Comparison of ENCODE assay signal across 8 cellular contexts in the genomic region with DNA sequence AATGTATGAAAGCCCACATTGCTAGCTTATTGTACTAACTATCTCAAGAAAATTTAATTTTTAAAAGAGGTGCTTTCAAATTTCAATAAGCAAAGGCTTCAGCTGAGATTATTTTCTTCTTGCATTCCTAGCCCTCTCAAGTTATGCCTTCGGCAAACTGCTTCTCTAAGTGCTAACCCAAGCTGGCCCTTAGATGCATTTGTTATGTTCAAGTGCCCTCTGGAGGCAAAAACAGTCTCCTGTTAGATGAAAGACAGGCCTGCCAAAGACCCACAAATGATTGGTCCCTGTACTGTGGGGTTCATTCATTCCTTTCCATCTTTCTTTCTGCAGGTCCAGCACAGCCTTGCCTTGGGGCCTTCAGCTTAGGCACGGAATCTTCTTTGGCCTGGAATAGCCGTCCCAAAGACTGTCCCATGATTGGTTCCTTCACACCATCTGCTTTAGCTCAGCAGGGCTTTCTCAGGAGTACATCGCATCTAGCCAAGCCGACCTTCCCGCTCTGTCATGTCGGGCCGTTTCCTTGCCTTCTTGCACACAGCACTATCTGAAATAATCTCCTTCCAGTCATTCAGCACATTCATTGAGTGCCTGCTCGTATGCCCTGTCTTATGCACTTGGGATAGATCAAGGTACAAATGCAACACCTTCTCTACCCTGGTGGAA. TPM values are rescaled to one million over a fixed set of nuclear protein-coding genes. Genes with fewer than 3 reads are reported as not detected.
DNase-seq lines count a peak whose midpoint lies in the region; ATAC-seq and TF ChIP-seq lines count a peak whose summit lies in the region.

No MANE protein-coding gene starts in this region.

- no peaks in the 10 kb centered on the region for H4K20me1 ChIP-seq in SU-DHL-6 (ENCODE audit: low read depth, low read length)

- H3F3A ChIP-seq in SU-DHL-6 (ENCODE audit: insufficient read depth), result peaks cover 6% of the 10 kb centered on the region; the same call in 1 of the 2 replicates

- peak overlapping the region; percentile 59 for H3K9ac ChIP-seq in SU-DHL-6 (ENCODE audit: low read length)

- H2AFZ ChIP-seq in SU-DHL-6 (ENCODE audit: low read depth, low read length, severe bottlenecking), result peak overlapping the region; percentile 81

- H3K4me1 Mint-ChIP-seq in activated naive CD4-positive, alpha-beta T cell treated with anti-CD3 and anti-CD28 coated beads for 36 hours (ENCODE audit: low read depth), result peaks cover 17% of the 10 kb centered on the region
- H3K4me1 Mint-ChIP-seq in osteocyte (ENCODE audit: unreplicated experiment), result peaks cover 3% of the 10 kb centered on the region

- H3K9me3 ChIP-seq in SU-DHL-6 (ENCODE audit: insufficient read depth, low read length), result no peaks in the 10 kb centered on the region

- H3K4me3 ChIP-seq in SU-DHL-6 (ENCODE audit: insufficient read depth, low read length, poor library complexity, severe bottlenecking) (peak overlapping the region; percentile 60), epithelial cell of esophagus (ENCODE audit: low read length) (no peak overlapping the region)

- peaks cover 2% of the 10 kb centered on the region for H3K36me3 Mint-ChIP-seq in activated naive CD4-positive, alpha-beta T cell treated with anti-CD3 and anti-CD28 coated beads for 36 hours (ENCODE audit: low read depth)
- no peaks in the 10 kb centered on the region for H3K36me3 Mint-ChIP-seq in osteocyte (ENCODE audit: unreplicated experiment)

- peak; percentile 58 for DNase-seq in activated naive CD4-positive, alpha-beta T cell treated with anti-CD3 and anti-CD28 coated beads for 36 hours
- DNase-seq in activated naive CD4-positive, alpha-beta T cell (lab: John Stamatoyannopoulos, UW), result no peak
- DNase-seq in HUDEP-2 (lab: John Stamatoyannopoulos, UW; ENCODE audit: unreplicated experiment in 76 of 76) (peak in 49 of 76 experiments; percentile 0 to 73 (median 40)), epithelial cell of esophagus (ENCODE audit: low read depth) (peak; percentile 54), osteocyte (ENCODE audit: extremely low spot score, unreplicated experiment) (no peak), DMS79 (lab: John Stamatoyannopoulos, UW) (no peak)

- no peaks in the 10 kb centered on the region for H3K27me3 Mint-ChIP-seq in activated naive CD4-positive, alpha-beta T cell treated with anti-CD3 and anti-CD28 coated beads for 36 hours (ENCODE audit: low read depth)
- peaks cover 3% of the 10 kb centered on the region for H3K27me3 Mint-ChIP-seq in osteocyte (ENCODE audit: unreplicated experiment)

- H3K27ac Mint-ChIP-seq in activated naive CD4-positive, alpha-beta T cell treated with anti-CD3 and anti-CD28 coated beads for 36 hours, result peak overlapping the region; percentile 93
- H3K27ac Mint-ChIP-seq in osteocyte (ENCODE audit: unreplicated experiment), result no peak overlapping the region

- peak; percentile 68 for TF ChIP-seq CTCF in SU-DHL-6 (IDR thresholded peaks at IDR 0.05; ENCODE audit: insufficient read depth, low read length, poor library complexity, severe bottlenecking)
- TF ChIP-seq CTCF in epithelial cell of esophagus (IDR thresholded peaks at IDR 0.05; ENCODE audit: insufficient read depth, low read depth, low read length, missing control alignments), result peak; percentile 61
- peak; percentile 63 for TF ChIP-seq CTCF in osteocyte (IDR thresholded peaks at IDR 0.05)

- no peaks in the 10 kb centered on the region for H3K9me2 ChIP-seq in SU-DHL-6 (replicated peaks; ENCODE audit: insufficient read depth, low read length)

- no peaks in the 10 kb centered on the region for H3K36me3 ChIP-seq in SU-DHL-6 (ENCODE audit: low read length)

- peak; percentile 61 for ATAC-seq in GM21619 (IDR thresholded peaks at IDR 0.05; ENCODE audit: unreplicated experiment)

- H3K9me3 Mint-ChIP-seq in activated naive CD4-positive, alpha-beta T cell treated with anti-CD3 and anti-CD28 coated beads for 36 hours, result peaks cover under 1% of the 10 kb centered on the region
- H3K9me3 Mint-ChIP-seq in osteocyte (ENCODE audit: unreplicated experiment), result peaks cover 4% of the 10 kb centered on the region

- H3K4me3 Mint-ChIP-seq in activated naive CD4-positive, alpha-beta T cell treated with anti-CD3 and anti-CD28 coated beads for 36 hours, result peak overlapping the region; percentile 75
- no peak overlapping the region for H3K4me3 Mint-ChIP-seq in osteocyte (ENCODE audit: unreplicated experiment)

- H3K4me2 ChIP-seq in SU-DHL-6 (ENCODE audit: low read depth, low read length, poor library complexity, severe bottlenecking), result peak overlapping the region; percentile 71

- H3K27ac ChIP-seq in SU-DHL-6 (ENCODE audit: low read depth, low read length), result peak overlapping the region; percentile 82

- no peaks in the 10 kb centered on the region for H3K27me3 ChIP-seq in SU-DHL-6 (ENCODE audit: low read length)

- CTCF ChIA-PET in activated naive CD4-positive, alpha-beta T cell treated with anti-CD3 and anti-CD28 coated beads for 36 hours (lab: Charles Lee), result interaction anchor here (0.8 to 1.6 kb wide), 7 partner anchors 8 to 274 kb away, joined by 3 to 5 read pairs (median 3); partner anchors contain the start of gene MPHOSPH8

- H3K79me2 ChIP-seq in SU-DHL-6 (ENCODE audit: insufficient read depth, low read length), result no peaks in the 10 kb centered on the region

- intact Hi-C loops in activated naive CD4-positive, alpha-beta T cell treated with anti-CD3 and anti-CD28 coated beads for 36 hours (cut with micrococcal nuclease), result loop anchor here (1.0 to 10.0 kb wide), 7 partner anchors 15 to 923 kb away; partner anchors contain the start of genes GJA3, MPHOSPH8 and ZMYM5

RNA-seq across cellular contexts. Expression of gene TPTE2, which starts 26.4 kb away (rescaled TPM):
- not detected for total RNA-seq in activated naive CD4-positive, alpha-beta T cell treated with anti-CD3 and anti-CD28 coated beads for 36 hours
- not detected in 2 replicates for total RNA-seq in osteocyte

RNA-seq across cellular contexts. Expression of gene MPHOSPH8, which starts 45.7 kb away (rescaled TPM):
- total RNA-seq in activated naive CD4-positive, alpha-beta T cell treated with anti-CD3 and anti-CD28 coated beads for 36 hours, result 10 to 100 TPM; 20.6 to 21.5 TPM
- 32.2 and 32.7 TPM in 2 replicates for total RNA-seq in osteocyte

Comparison
In these comparisons a context has a peak if more than half of its experiments do, and no peak if none do; other contexts are left out.
1. DNase-seq: peak in activated naive CD4-positive, alpha-beta T cell treated with anti-CD3 and anti-CD28 coated beads for 36 hours (single experiment), HUDEP-2 (49 of 76) and epithelial cell of esophagus (single experiment); none in activated naive CD4-positive, alpha-beta T cell (0 of 4), osteocyte (single experiment) and DMS79 (single experiment).
2. Peak in every context shown above with its lines, with median percentiles within 50 percentile points of each other: CTCF ChIP-seq.